In the genomic region with DNA sequence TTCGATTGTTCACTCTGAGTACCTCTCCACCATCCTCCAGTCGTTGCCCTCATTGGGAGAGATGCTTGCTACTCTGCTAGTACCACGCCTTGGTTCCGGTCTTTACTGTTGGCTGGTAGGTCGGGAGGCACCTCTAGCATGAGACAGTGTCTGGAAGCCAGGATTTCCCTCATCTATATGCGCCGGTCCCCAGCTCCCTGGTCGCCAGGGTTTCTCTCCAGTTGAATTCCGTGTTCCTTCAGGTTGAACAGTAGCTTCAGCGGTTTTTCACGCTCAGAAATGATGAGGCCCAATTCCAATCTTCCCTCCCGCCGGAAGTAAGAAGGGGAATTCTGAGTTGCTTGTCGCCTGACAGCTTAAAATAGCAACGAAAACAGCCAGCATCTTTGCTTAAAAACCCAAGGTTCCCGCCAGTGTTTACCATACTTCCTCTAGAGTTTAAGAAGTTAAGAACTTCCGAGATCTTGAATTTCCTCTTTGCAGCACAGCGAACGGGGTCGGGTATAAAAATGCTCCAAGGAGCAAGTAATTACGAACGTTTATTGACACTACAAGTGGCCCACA, we compare ENCODE assay signal across 9 cellular contexts. TPM values are rescaled to one million over a fixed set of nuclear protein-coding genes. Genes with fewer than 3 reads are reported as not detected.
DNase-seq lines count a peak whose midpoint lies in the region; ATAC-seq and TF ChIP-seq lines count a peak whose summit lies in the region.
"Had no signal": no experiment of that assay in that cellular context is flagged by ENCODE, and none has a peak within 500 bp of the region (broad histone marks: within the 10 kb centered on the region; RNA-seq: fewer than 3 reads in every experiment).

No MANE protein-coding gene starts in this region.

- peak overlapping the region; percentile 71 for H2AFZ ChIP-seq in KMS-11 (ENCODE audit: low read depth)

- H3K27ac ChIP-seq in KMS-11 (peak overlapping the region; percentile 70), right atrium auricular region (peak overlapping the region; percentile 31 to 73)

- no peaks in the 10 kb centered on the region for H3K9me3 ChIP-seq in right atrium auricular region
- H3K9me3 ChIP-seq: uterus had no signal

- H3K27me3 ChIP-seq in KMS-11 (ENCODE audit: insufficient read depth, low read depth) (no peaks in the 10 kb centered on the region), right atrium auricular region (no peaks in the 10 kb centered on the region)
- H3K27me3 ChIP-seq: uterus had no signal

- no peaks in the 10 kb centered on the region for H4K20me1 ChIP-seq in KMS-11 (ENCODE audit: insufficient read depth)

- H3K79me2 ChIP-seq in KMS-11 (ENCODE audit: insufficient read depth, low read depth) = peaks cover 29% of the 10 kb centered on the region

- TF ChIP-seq CTCF in KMS-11 (conservative IDR thresholded peaks at IDR 0.05; ENCODE audit: low read depth, low read length) (no peak), right atrium auricular region (IDR thresholded peaks at IDR 0.05) (no peak)

- H3K4me3 ChIP-seq in KMS-11 (IDR thresholded peaks at IDR 0.05; ENCODE audit: insufficient read depth, low read depth, low read length) (no peak overlapping the region), right atrium auricular region (peak overlapping the region; percentile 47 to 58)

- H3K9ac ChIP-seq in KMS-11 = peak overlapping the region; percentile 46

- H3K4me1 ChIP-seq in KMS-11 (ENCODE audit: low read depth, poor library complexity, severe bottlenecking) (peaks cover 34% of the 10 kb centered on the region), right atrium auricular region (peaks cover 0 to 14% of the 10 kb centered on the region in 2 donors)
- H3K4me1 ChIP-seq: uterus had no signal

- peak overlapping the region; percentile 88 for H3K4me2 ChIP-seq in KMS-11

- ATAC-seq in GM21526 (IDR thresholded peaks at IDR 0.05; ENCODE audit: low FRiP score, unreplicated experiment) = peak; percentile 24

- H3K36me3 ChIP-seq in KMS-11 (ENCODE audit: insufficient read depth) = no peaks in the 10 kb centered on the region; the same call in 1 of the 2 replicates
- H3K36me3 ChIP-seq in right atrium auricular region = no peaks in the 10 kb centered on the region
- H3K36me3 ChIP-seq: uterus had no signal

- DNase-seq in DMS79 treated with DMSO at 0.1 percent for 48 hours (lab: John Stamatoyannopoulos, UW) (peak; percentile 37), activated T-cell treated with anti-CD3 and anti-CD28 coated beads for 48 hours (ENCODE audit: low read depth) (peak; percentile 48), right atrium auricular region (ENCODE audit: low spot score) (no peak), DMS114 treated with DMSO at 0.1 percent for 48 hours (lab: John Stamatoyannopoulos, UW; ENCODE audit: unreplicated experiment) (no peak), NCI-H1694 treated with DMSO at 0.1 percent for 48 hours (lab: John Stamatoyannopoulos, UW) (no peak)
- peak; percentile 45 to 58 for DNase-seq in stimulated activated CD4-positive, alpha-beta T cell treated with anti-CD3 and anti-CD28 coated beads, Interleukin-2, amount 100 ng/mL, for 24 hours

RNA-seq across cellular contexts. Expression of a gene that starts 1.3 kb away (rescaled TPM):
- total RNA-seq in right atrium auricular region = 1 to 10 TPM; 1.9 to 2.4 TPM

Comparison
In these comparisons a context has a peak if more than half of its experiments do, and no peak if none do; other contexts are left out.
1. DNase-seq: peak in DMS79 treated with DMSO at 0.1 percent for 48 hours (single experiment), activated T-cell treated with anti-CD3 and anti-CD28 coated beads for 48 hours (single experiment) and stimulated activated CD4-positive, alpha-beta T cell treated with anti-CD3 and anti-CD28 coated beads, Interleukin-2, amount 100 ng/mL, for 24 hours (2 of 2); none in right atrium auricular region (single experiment), DMS114 treated with DMSO at 0.1 percent for 48 hours (single experiment) and NCI-H1694 treated with DMSO at 0.1 percent for 48 hours (single experiment).